ENCODE assay signal across 8 cellular contexts in the genomic region with DNA sequence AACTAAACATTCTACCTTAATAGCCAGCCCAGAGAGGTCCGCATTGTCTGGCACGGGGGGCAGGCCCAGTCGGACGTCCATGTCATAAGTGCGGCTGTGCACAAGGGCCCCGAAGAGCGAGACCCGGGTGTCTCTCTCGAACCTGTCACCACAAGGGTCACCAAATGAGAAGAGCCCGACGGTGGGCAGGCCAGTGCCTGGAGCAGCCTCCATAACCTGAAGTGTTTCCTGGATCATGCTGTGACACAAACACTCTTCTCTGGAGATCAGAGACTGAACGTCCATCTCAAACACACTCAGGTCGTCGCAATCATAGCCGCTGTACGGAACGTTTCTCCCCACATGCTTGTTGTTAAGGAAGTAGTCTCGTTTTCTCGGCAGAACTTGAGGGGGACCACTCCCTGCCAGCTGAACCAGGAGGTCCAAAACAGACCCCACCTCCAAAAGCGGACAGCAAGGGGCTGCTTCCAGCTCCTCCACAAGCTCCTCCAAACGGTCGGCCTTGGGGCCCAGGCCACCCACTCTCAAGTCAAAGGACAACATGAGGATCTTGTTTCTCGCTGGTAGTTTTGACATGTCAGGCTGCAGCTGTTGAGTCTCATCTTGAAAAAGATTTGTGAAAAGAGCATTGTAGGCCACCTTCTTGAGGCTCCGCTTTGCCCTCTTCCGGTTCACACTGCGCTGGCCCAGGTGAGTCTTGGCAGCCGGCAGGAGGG. TPM values are rescaled to one million over a fixed set of nuclear protein-coding genes. Genes with fewer than 3 reads are reported as not detected.
DNase-seq lines count a peak whose midpoint lies in the region; ATAC-seq, FAIRE-seq and TF ChIP-seq lines count a peak whose summit lies in the region.

No MANE protein-coding gene starts in this region.

- H3K9me3 ChIP-seq in right atrium auricular region (no peaks in the 10 kb centered on the region), keratinocyte (ENCODE audit: control insufficient read depth, low read depth, low read length) (no peaks in the 10 kb centered on the region)

- peak overlapping the region; percentile 96 for H3K9ac ChIP-seq in keratinocyte (ENCODE audit: control insufficient read depth, extremely low read depth, insufficient read depth, low read length)

- intact Hi-C loops in Right ventricle myocardium superior (cut with DNase I), result no loop called here
- intact Hi-C loops in activated T-helper 1 cell treated with anti-CD3 and anti-CD28 coated beads, Interleukin-12 subunit alpha, Interleukin-12 subunit beta, Interleukin-2, Interleukin-4 antibody, amounts not matched to agents 30 ng/mL and 10 ng/mL and 1 ng/mL, durations not matched to agents 14 hours and 24 hours and 36 hours (cut with micrococcal nuclease), result loop anchor here (2.0 to 10.0 kb wide), 4 partner anchors 43 to 253 kb away; a partner anchor contains a TSS

- H3K27me3 ChIP-seq in right atrium auricular region (no peaks in the 10 kb centered on the region), keratinocyte (ENCODE audit: control insufficient read depth, extremely low read depth, insufficient read depth, low read length) (no peaks in the 10 kb centered on the region)

- H2AFZ ChIP-seq in keratinocyte (ENCODE audit: control insufficient read depth, low read length), result peak overlapping the region; percentile 95

- ATAC-seq in Right ventricle myocardium superior (ENCODE audit: poor library complexity) (no peak), HG02623 (IDR thresholded peaks at IDR 0.05; ENCODE audit: unreplicated experiment) (no peak)

- H3K4me1 ChIP-seq in right atrium auricular region, result peaks cover 0 to 50% of the 10 kb centered on the region in 2 donors
- H3K4me1 ChIP-seq in keratinocyte (ENCODE audit: control insufficient read depth, extremely low read depth, insufficient read depth, low read length), result peaks cover 20% of the 10 kb centered on the region

- peaks cover 61% of the 10 kb centered on the region for H3K79me2 ChIP-seq in keratinocyte (ENCODE audit: control insufficient read depth, insufficient read depth, low read length)

- DNase-seq in right atrium auricular region (ENCODE audit: low spot score), result no peak
- DNase-seq in Right ventricle myocardium superior, result no peak
- no peak for DNase-seq in activated T-helper 1 cell treated with anti-CD3 and anti-CD28 coated beads, Interleukin-12 subunit alpha, Interleukin-12 subunit beta, Interleukin-2, Interleukin-4 antibody, amounts not matched to agents 30 ng/mL and 10 ng/mL and 1 ng/mL, durations not matched to agents 14 hours and 24 hours and 36 hours (ENCODE audit: low spot score)
- DNase-seq in keratinocyte (ENCODE audit: low read depth, low spot score), result no peak
- no peak for DNase-seq in GOT3 (lab: John Stamatoyannopoulos, UW)
- DNase-seq in DMS153 (lab: John Stamatoyannopoulos, UW), result no peak

- TF ChIP-seq CTCF in right atrium auricular region (IDR thresholded peaks at IDR 0.05) (no peak), keratinocyte (optimal IDR thresholded peaks at IDR 0.05 in 1 of 3, IDR thresholded peaks at IDR 0.05 in 1 of 3, conservative IDR thresholded peaks at IDR 0.05 in 1 of 3; ENCODE audit: extremely low read depth in 1 of 3, insufficient read depth in 2 of 3, low read length in 3 of 3) (no peak)

- H3K9me1 ChIP-seq in keratinocyte (ENCODE audit: control insufficient read depth, extremely low read depth, insufficient read depth, low read length), result no peaks in the 10 kb centered on the region

- peak overlapping the region; percentile 88 to 89 for H3K27ac ChIP-seq in right atrium auricular region
- H3K27ac ChIP-seq in keratinocyte (ENCODE audit: control insufficient read depth, insufficient read depth, low read length), result peak overlapping the region; percentile 93
- peak overlapping the region; percentile 75 for H3K27ac ChIP-seq in temporal lobe (ENCODE audit: low read depth, low read length)

- H3K36me3 ChIP-seq in right atrium auricular region (peaks cover 15% of the 10 kb centered on the region), keratinocyte (ENCODE audit: control insufficient read depth in 2 of 2, extremely low read depth in 1 of 2, insufficient read depth in 2 of 2, low read length in 2 of 2) (peaks cover 11 to 12% of the 10 kb centered on the region in 2 experiments)

- peaks cover 26% of the 10 kb centered on the region for H3K4me1 Mint-ChIP-seq in activated T-helper 1 cell treated with anti-CD3 and anti-CD28 coated beads, Interleukin-12 subunit alpha, Interleukin-12 subunit beta, Interleukin-2, Interleukin-4 antibody, amounts not matched to agents 30 ng/mL and 10 ng/mL and 1 ng/mL, durations not matched to agents 14 hours and 24 hours and 36 hours (ENCODE audit: low read depth)

- H3K36me3 Mint-ChIP-seq in activated T-helper 1 cell treated with anti-CD3 and anti-CD28 coated beads, Interleukin-12 subunit alpha, Interleukin-12 subunit beta, Interleukin-2, Interleukin-4 antibody, amounts not matched to agents 30 ng/mL and 10 ng/mL and 1 ng/mL, durations not matched to agents 14 hours and 24 hours and 36 hours (ENCODE audit: low read depth), result peaks cover 15% of the 10 kb centered on the region

- peak; percentile 36 for FAIRE-seq in keratinocyte (lab: Jason Lieb, UNC)

- dilution Hi-C loops in keratinocyte (cut with MboI; ENCODE audit: extremely low pct_ligation_motif_present, low sequenced_read_pairs), result no loop called here

- peak overlapping the region; percentile 99 for H3K4me3 Mint-ChIP-seq in activated T-helper 1 cell treated with anti-CD3 and anti-CD28 coated beads, Interleukin-12 subunit alpha, Interleukin-12 subunit beta, Interleukin-2, Interleukin-4 antibody, amounts not matched to agents 30 ng/mL and 10 ng/mL and 1 ng/mL, durations not matched to agents 14 hours and 24 hours and 36 hours

- H3K27me3 Mint-ChIP-seq in activated T-helper 1 cell treated with anti-CD3 and anti-CD28 coated beads, Interleukin-12 subunit alpha, Interleukin-12 subunit beta, Interleukin-2, Interleukin-4 antibody, amounts not matched to agents 30 ng/mL and 10 ng/mL and 1 ng/mL, durations not matched to agents 14 hours and 24 hours and 36 hours (ENCODE audit: insufficient read depth), result peaks cover 2% of the 10 kb centered on the region

- H3K27ac Mint-ChIP-seq in activated T-helper 1 cell treated with anti-CD3 and anti-CD28 coated beads, Interleukin-12 subunit alpha, Interleukin-12 subunit beta, Interleukin-2, Interleukin-4 antibody, amounts not matched to agents 30 ng/mL and 10 ng/mL and 1 ng/mL, durations not matched to agents 14 hours and 24 hours and 36 hours, result peak overlapping the region; percentile 100

- H3K4me3 ChIP-seq in right atrium auricular region (peak overlapping the region; percentile 73 to 96), keratinocyte (ENCODE audit: control insufficient read depth in 2 of 3, extremely low read depth in 1 of 3, insufficient read depth in 2 of 3, low read depth in 1 of 3, low read length in 3 of 3) (peak overlapping the region; percentile 84 to 95 (median 94))

- H4K20me1 ChIP-seq in keratinocyte (ENCODE audit: control insufficient read depth, extremely low read depth, insufficient read depth, low read length), result peaks cover 7% of the 10 kb centered on the region

- H3K4me2 ChIP-seq in keratinocyte (ENCODE audit: control insufficient read depth, extremely low read depth, insufficient read depth, low read depth, low read length), result peak overlapping the region; percentile 88

- no peaks in the 10 kb centered on the region for H3K9me3 Mint-ChIP-seq in activated T-helper 1 cell treated with anti-CD3 and anti-CD28 coated beads, Interleukin-12 subunit alpha, Interleukin-12 subunit beta, Interleukin-2, Interleukin-4 antibody, amounts not matched to agents 30 ng/mL and 10 ng/mL and 1 ng/mL, durations not matched to agents 14 hours and 24 hours and 36 hours

RNA-seq across cellular contexts. Expression of a gene that starts 1.0 kb away (rescaled TPM):
- 10 to 100 TPM; 19.5 to 22.1 TPM for total RNA-seq in right atrium auricular region
- total RNA-seq in Right ventricle myocardium superior, result 14.1 TPM
- 52.1 and 54.6 TPM in 2 replicates for total RNA-seq in activated T-helper 1 cell treated with anti-CD3 and anti-CD28 coated beads, Interleukin-12 subunit alpha, Interleukin-12 subunit beta, Interleukin-2, Interleukin-4 antibody, amounts not matched to agents 30 ng/mL and 10 ng/mL and 1 ng/mL, durations not matched to agents 14 hours and 24 hours and 36 hours
- polyA plus RNA-seq in keratinocyte, result 10.1 to 19.0 TPM (median 11.6 TPM) in 3 replicates
- polyA plus RNA-seq in keratinocyte (2011; ENCODE audit: low read depth), result 33.6 TPM
- polyA plus RNA-seq in keratinocyte (2011; cell fraction: cytosol; rRNA removed), result 2.6 and 5.4 TPM in 2 replicates
- polyA plus RNA-seq in keratinocyte (2011; cell fraction: nucleus; rRNA removed), result 70.9 and 85.2 TPM in 2 replicates
- 14.1 and 15.8 TPM in 2 replicates for polyA plus RNA-seq in keratinocyte (2012; ENCODE audit: low replicate concordance)
- 13.7 to 24.3 TPM (median 21.4 TPM) in 3 replicates for polyA minus RNA-seq in keratinocyte
- 19.2 TPM for polyA minus RNA-seq in keratinocyte (2011; cell fraction: cytosol; rRNA and poly(A)+ RNA removed)
- 39.8 and 40.1 TPM in 2 replicates for polyA minus RNA-seq in keratinocyte (2011; cell fraction: nucleus; rRNA and poly(A)+ RNA removed)
- 29.3 TPM for total RNA-seq in temporal lobe

RNA-seq across cellular contexts. Expression of a gene that starts 7.2 kb away (rescaled TPM):
- total RNA-seq in right atrium auricular region (1 to 10 TPM; 6.7 to 9.1 TPM), Right ventricle myocardium superior (12.0 TPM), temporal lobe (20.9 TPM)
- 67.4 and 68.1 TPM in 2 replicates for total RNA-seq in activated T-helper 1 cell treated with anti-CD3 and anti-CD28 coated beads, Interleukin-12 subunit alpha, Interleukin-12 subunit beta, Interleukin-2, Interleukin-4 antibody, amounts not matched to agents 30 ng/mL and 10 ng/mL and 1 ng/mL, durations not matched to agents 14 hours and 24 hours and 36 hours
- polyA plus RNA-seq in keratinocyte, result 4.7 to 12.4 TPM (median 8.2 TPM) in 3 replicates
- 5.6 TPM for polyA plus RNA-seq in keratinocyte (2011; ENCODE audit: low read depth)
- polyA plus RNA-seq in keratinocyte (2011; cell fraction: cytosol; rRNA removed), result 0.89 and 2.7 TPM in 2 replicates
- 43.4 and 61.6 TPM in 2 replicates for polyA plus RNA-seq in keratinocyte (2011; cell fraction: nucleus; rRNA removed)
- polyA plus RNA-seq in keratinocyte (2012; ENCODE audit: low replicate concordance), result 11.5 and 12.6 TPM in 2 replicates
- 5.8 to 12.8 TPM (median 6.0 TPM) in 3 replicates for polyA minus RNA-seq in keratinocyte
- polyA minus RNA-seq in keratinocyte (2011; cell fraction: cytosol; rRNA and poly(A)+ RNA removed), result 5.2 TPM
- 17.1 and 18.4 TPM in 2 replicates for polyA minus RNA-seq in keratinocyte (2011; cell fraction: nucleus; rRNA and poly(A)+ RNA removed)

RNA-seq across cellular contexts. Expression of a gene that starts 17.6 kb away (rescaled TPM):
- total RNA-seq in right atrium auricular region (10 to 100 TPM in 1 of 2 donors, 1 to 10 TPM in 1; 5.0 to 13.0 TPM), Right ventricle myocardium superior (13.2 TPM), temporal lobe (11.6 TPM)
- 15.1 and 19.0 TPM in 2 replicates for total RNA-seq in activated T-helper 1 cell treated with anti-CD3 and anti-CD28 coated beads, Interleukin-12 subunit alpha, Interleukin-12 subunit beta, Interleukin-2, Interleukin-4 antibody, amounts not matched to agents 30 ng/mL and 10 ng/mL and 1 ng/mL, durations not matched to agents 14 hours and 24 hours and 36 hours
- 10.1 to 17.9 TPM (median 11.1 TPM) in 3 replicates for polyA plus RNA-seq in keratinocyte
- polyA plus RNA-seq in keratinocyte (2011; ENCODE audit: low read depth), result 5.9 TPM
- polyA plus RNA-seq in keratinocyte (2011; cell fraction: cytosol; rRNA removed), result 6.1 and 11.8 TPM in 2 replicates
- 41.3 and 53.1 TPM in 2 replicates for polyA plus RNA-seq in keratinocyte (2011; cell fraction: nucleus; rRNA removed)
- 4.9 and 11.0 TPM in 2 replicates for polyA plus RNA-seq in keratinocyte (2012; ENCODE audit: low replicate concordance)
- polyA minus RNA-seq in keratinocyte, result 10.4 to 14.4 TPM (median 13.0 TPM) in 3 replicates
- polyA minus RNA-seq in keratinocyte (2011; cell fraction: cytosol; rRNA and poly(A)+ RNA removed), result 17.8 TPM
- polyA minus RNA-seq in keratinocyte (2011; cell fraction: nucleus; rRNA and poly(A)+ RNA removed), result 16.7 and 19.8 TPM in 2 replicates

RNA-seq across cellular contexts. Expression of a gene that starts 26.3 kb away (rescaled TPM):
- total RNA-seq in right atrium auricular region (1 to 10 TPM; 3.7 to 4.0 TPM), Right ventricle myocardium superior (8.5 TPM), temporal lobe (16.0 TPM)
- 24.6 and 28.9 TPM in 2 replicates for total RNA-seq in activated T-helper 1 cell treated with anti-CD3 and anti-CD28 coated beads, Interleukin-12 subunit alpha, Interleukin-12 subunit beta, Interleukin-2, Interleukin-4 antibody, amounts not matched to agents 30 ng/mL and 10 ng/mL and 1 ng/mL, durations not matched to agents 14 hours and 24 hours and 36 hours
- polyA plus RNA-seq in keratinocyte, result 3.4 to 12.6 TPM (median 4.6 TPM) in 3 replicates
- 2.1 TPM for polyA plus RNA-seq in keratinocyte (2011; ENCODE audit: low read depth)
- polyA plus RNA-seq in keratinocyte (2011; cell fraction: cytosol; rRNA removed), result 4.8 and 9.8 TPM in 2 replicates
- polyA plus RNA-seq in keratinocyte (2011; cell fraction: nucleus; rRNA removed), result 17.4 and 26.6 TPM in 2 replicates
- polyA plus RNA-seq in keratinocyte (2012; ENCODE audit: low replicate concordance), result 4.3 and 6.8 TPM in 2 replicates
- polyA minus RNA-seq in keratinocyte, result 6.5 to 11.9 TPM (median 11.8 TPM) in 3 replicates
- polyA minus RNA-seq in keratinocyte (2011; cell fraction: cytosol; rRNA and poly(A)+ RNA removed), result 13.4 TPM
- 8.3 and 9.3 TPM in 2 replicates for polyA minus RNA-seq in keratinocyte (2011; cell fraction: nucleus; rRNA and poly(A)+ RNA removed)

RNA-seq across cellular contexts. Expression of a gene that starts 43.1 kb away (rescaled TPM):
- 10 to 100 TPM; 18.0 to 20.0 TPM for total RNA-seq in right atrium auricular region
- total RNA-seq in Right ventricle myocardium superior, result 15.6 TPM
- 23.7 and 25.9 TPM in 2 replicates for total RNA-seq in activated T-helper 1 cell treated with anti-CD3 and anti-CD28 coated beads, Interleukin-12 subunit alpha, Interleukin-12 subunit beta, Interleukin-2, Interleukin-4 antibody, amounts not matched to agents 30 ng/mL and 10 ng/mL and 1 ng/mL, durations not matched to agents 14 hours and 24 hours and 36 hours
- 14.4 to 32.1 TPM (median 22.0 TPM) in 3 replicates for polyA plus RNA-seq in keratinocyte
- polyA plus RNA-seq in keratinocyte (2011; ENCODE audit: low read depth), result 7.1 TPM
- 10.5 and 27.6 TPM in 2 replicates for polyA plus RNA-seq in keratinocyte (2011; cell fraction: cytosol; rRNA removed)
- 43.3 and 54.8 TPM in 2 replicates for polyA plus RNA-seq in keratinocyte (2011; cell fraction: nucleus; rRNA removed)
- 18.9 and 29.1 TPM in 2 replicates for polyA plus RNA-seq in keratinocyte (2012; ENCODE audit: low replicate concordance)
- 13.9 to 25.9 TPM (median 16.6 TPM) in 3 replicates for polyA minus RNA-seq in keratinocyte
- polyA minus RNA-seq in keratinocyte (2011; cell fraction: cytosol; rRNA and poly(A)+ RNA removed), result 51.8 TPM
- 29.0 and 29.5 TPM in 2 replicates for polyA minus RNA-seq in keratinocyte (2011; cell fraction: nucleus; rRNA and poly(A)+ RNA removed)
- 10.3 TPM for total RNA-seq in temporal lobe
